In the genomic region with DNA sequence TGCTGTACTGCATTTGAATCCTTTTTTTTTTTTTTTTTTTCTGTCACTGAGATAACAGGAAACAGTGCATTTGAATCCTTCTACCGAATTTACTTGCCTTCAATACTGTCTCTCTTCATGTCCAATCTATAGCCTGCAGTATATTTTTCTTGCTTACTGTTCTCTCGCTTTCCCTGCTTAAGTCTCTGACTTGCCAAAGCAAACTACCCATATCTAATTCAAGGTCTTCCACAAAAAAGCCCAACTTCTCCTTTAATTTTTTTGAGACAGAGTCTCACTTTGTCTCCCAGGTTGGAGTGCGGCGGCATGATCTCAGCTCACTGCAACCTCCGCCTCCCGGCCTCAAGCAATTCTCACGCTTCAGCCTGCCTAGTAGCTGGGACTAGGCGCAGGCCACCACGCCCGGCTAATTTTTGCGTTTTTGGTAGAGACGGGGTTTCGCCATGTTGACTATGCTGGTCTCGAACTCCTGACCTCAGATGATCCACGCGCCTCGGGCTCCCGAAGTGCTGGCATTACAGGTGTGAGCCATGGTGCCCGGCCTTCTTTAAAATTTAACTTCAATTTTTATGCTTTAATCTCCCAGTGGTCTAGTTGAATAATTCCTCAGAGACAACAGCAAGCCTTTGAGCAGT, we compare ENCODE assay signal across 8 cellular contexts. TPM values are rescaled to one million over a fixed set of nuclear protein-coding genes. Genes with fewer than 3 reads are reported as not detected.
DNase-seq lines count a peak whose midpoint lies in the region; ATAC-seq, FAIRE-seq and TF ChIP-seq lines count a peak whose summit lies in the region.

No MANE protein-coding gene starts in this region.

- no peak for FAIRE-seq in kidney (lab: Jason Lieb, UNC)

- H3K4me1 ChIP-seq in kidney (ENCODE audit: control insufficient read depth in 1 of 2, insufficient read depth in 1 of 2, low read depth in 1 of 2, low read length in 2 of 2) (peaks cover 0 to 7% of the 10 kb centered on the region in 2 donors), tibial artery (peaks cover 0 to 37% (median 28%) of the 10 kb centered on the region in 4 donors)

- CTCF ChIA-PET in activated naive CD4-positive, alpha-beta T cell treated with anti-CD3 and anti-CD28 coated beads for 36 hours (lab: Charles Lee): interaction anchor here (1.0 to 1.3 kb wide), 2 partner anchors 8 to 480 kb away, joined by 3 read pairs; partner anchors contain the start of gene CNNM2

- intact Hi-C loops in activated naive CD4-positive, alpha-beta T cell treated with anti-CD3 and anti-CD28 coated beads for 36 hours (cut with micrococcal nuclease): loop anchor here (2.0 kb wide), 2 partner anchors 47 to 53 kb away; partner anchors contain the start of gene PCGF6
- intact Hi-C loops in kidney (cut with DNase I): no loop called here
- intact Hi-C loops in tibial artery (cut with DNase I; ENCODE audit: low total_unique reads): no loop called here

- ATAC-seq in activated T-helper 17 cell treated with anti-CD3 and anti-CD28 coated beads, Interleukin-2, amount 50 U/mL, for 72 hours (replicated peaks): no peak

- H3K27ac ChIP-seq in kidney (ENCODE audit: low read depth in 2 of 2, low read length in 2 of 2): no peak overlapping the region
- H3K27ac ChIP-seq in tibial artery: no peak overlapping the region

- peak overlapping the region in 1 of 2 donors; percentile 71 for H3K9ac ChIP-seq in kidney (ENCODE audit: low read length in 2 of 2)

- H3K27me3 ChIP-seq in tibial artery: no peaks in the 10 kb centered on the region

- no peaks in the 10 kb centered on the region for H3K9me3 ChIP-seq in kidney (ENCODE audit: control insufficient read depth in 1 of 2, low read length in 2 of 2)
- H3K9me3 ChIP-seq in tibial artery: no peaks in the 10 kb centered on the region

- H3K4me1 Mint-ChIP-seq in activated naive CD4-positive, alpha-beta T cell treated with anti-CD3 and anti-CD28 coated beads for 36 hours (ENCODE audit: low read depth): peaks cover 69% of the 10 kb centered on the region
- H3K4me1 Mint-ChIP-seq in activated T-helper 17 cell treated with anti-CD3 and anti-CD28 coated beads, Interleukin-2, amount 50 U/mL, for 72 hours: peaks cover 31% of the 10 kb centered on the region

- H3K36me3 ChIP-seq in kidney (ENCODE audit: control insufficient read depth in 1 of 2, insufficient read depth in 2 of 2, low read length in 2 of 2) (peaks cover 7 to 21% of the 10 kb centered on the region in 2 donors), tibial artery (peaks cover 29 to 40% (median 31%) of the 10 kb centered on the region in 3 donors)

- H3K27ac Mint-ChIP-seq in activated naive CD4-positive, alpha-beta T cell treated with anti-CD3 and anti-CD28 coated beads for 36 hours: peak overlapping the region; percentile 85
- H3K27ac Mint-ChIP-seq in activated T-helper 17 cell treated with anti-CD3 and anti-CD28 coated beads, Interleukin-2, amount 50 U/mL, for 72 hours: peak overlapping the region; percentile 99

- H3K27me3 Mint-ChIP-seq in activated naive CD4-positive, alpha-beta T cell treated with anti-CD3 and anti-CD28 coated beads for 36 hours (ENCODE audit: low read depth): no peaks in the 10 kb centered on the region
- no peaks in the 10 kb centered on the region for H3K27me3 Mint-ChIP-seq in activated T-helper 17 cell treated with anti-CD3 and anti-CD28 coated beads, Interleukin-2, amount 50 U/mL, for 72 hours

- DNase-seq in activated naive CD4-positive, alpha-beta T cell treated with anti-CD3 and anti-CD28 coated beads for 36 hours: no peak
- DNase-seq in activated naive CD4-positive, alpha-beta T cell (lab: John Stamatoyannopoulos, UW): no peak
- DNase-seq in kidney (no peak), tibial artery (no peak), NCI-H82 (lab: John Stamatoyannopoulos, UW) (no peak), GM20000 (ENCODE audit: low spot score) (no peak), HT-29 (ENCODE audit: low spot score) (no peak)

- H3K9me3 Mint-ChIP-seq in activated naive CD4-positive, alpha-beta T cell treated with anti-CD3 and anti-CD28 coated beads for 36 hours: no peaks in the 10 kb centered on the region
- H3K9me3 Mint-ChIP-seq in activated T-helper 17 cell treated with anti-CD3 and anti-CD28 coated beads, Interleukin-2, amount 50 U/mL, for 72 hours: no peaks in the 10 kb centered on the region

- H3K4me3 ChIP-seq in kidney (ENCODE audit: low read length in 2 of 2) (peak overlapping the region; percentile 99), tibial artery (peak overlapping the region; percentile 87 to 90)

- peak overlapping the region; percentile 97 for H3K4me3 Mint-ChIP-seq in activated naive CD4-positive, alpha-beta T cell treated with anti-CD3 and anti-CD28 coated beads for 36 hours
- peak overlapping the region; percentile 100 for H3K4me3 Mint-ChIP-seq in activated T-helper 17 cell treated with anti-CD3 and anti-CD28 coated beads, Interleukin-2, amount 50 U/mL, for 72 hours

- no peak for TF ChIP-seq CTCF in kidney (IDR thresholded peaks at IDR 0.05; ENCODE audit: borderline replicate concordance, extremely low read depth, insufficient read depth)
- no peak for TF ChIP-seq CTCF in tibial artery (IDR thresholded peaks at IDR 0.05)
- no peak for TF ChIP-seq CTCF in GM20000 (IDR thresholded peaks at IDR 0.05; ENCODE audit: extremely low read depth, missing control alignments)

- H3K36me3 Mint-ChIP-seq in activated naive CD4-positive, alpha-beta T cell treated with anti-CD3 and anti-CD28 coated beads for 36 hours (ENCODE audit: low read depth): peaks cover 29% of the 10 kb centered on the region
- peaks cover 100% of the 10 kb centered on the region for H3K36me3 Mint-ChIP-seq in activated T-helper 17 cell treated with anti-CD3 and anti-CD28 coated beads, Interleukin-2, amount 50 U/mL, for 72 hours (ENCODE audit: low read depth)

RNA-seq across cellular contexts. Expression of gene PDCD11, which starts 0.9 kb away (rescaled TPM):
- 10 to 100 TPM; 50.1 TPM for total RNA-seq in activated naive CD4-positive, alpha-beta T cell treated with anti-CD3 and anti-CD28 coated beads for 36 hours
- total RNA-seq in activated T-helper 17 cell treated with anti-CD3 and anti-CD28 coated beads, Interleukin-2, amount 50 U/mL, for 72 hours: 10 to 100 TPM; 50.1 to 79.5 TPM
- total RNA-seq in kidney: 24.9 TPM
- polyA plus RNA-seq in kidney (ENCODE audit: insufficient read depth, low read depth, low replicate concordance): 8.7 TPM
- 34.0 and 40.6 TPM in 2 replicates for total RNA-seq in HT-29 (2014; rRNA removed; shearing (Covaris generic))

RNA-seq across cellular contexts. Expression of gene ATP5MK, which starts 1.0 kb away (rescaled TPM):
- total RNA-seq in activated naive CD4-positive, alpha-beta T cell treated with anti-CD3 and anti-CD28 coated beads for 36 hours: 100 to 1,000 TPM; 422 to 423 TPM
- total RNA-seq in activated T-helper 17 cell treated with anti-CD3 and anti-CD28 coated beads, Interleukin-2, amount 50 U/mL, for 72 hours: 100 to 1,000 TPM; 290 to 425 TPM
- 265 TPM for total RNA-seq in kidney
- polyA plus RNA-seq in kidney (ENCODE audit: insufficient read depth, low read depth, low replicate concordance): 1,143 TPM
- total RNA-seq in HT-29 (2014; rRNA removed; shearing (Covaris generic)): 71.5 and 82.4 TPM in 2 replicates

RNA-seq across cellular contexts. Expression of gene TAF5, which starts 29.5 kb away (rescaled TPM):
- 10 to 100 TPM; 16.3 TPM for total RNA-seq in activated naive CD4-positive, alpha-beta T cell treated with anti-CD3 and anti-CD28 coated beads for 36 hours
- 10 to 100 TPM in 1 of 2 donors, 1 to 10 TPM in 1; 8.7 to 13.4 TPM for total RNA-seq in activated T-helper 17 cell treated with anti-CD3 and anti-CD28 coated beads, Interleukin-2, amount 50 U/mL, for 72 hours
- total RNA-seq in kidney: 2.5 TPM
- polyA plus RNA-seq in kidney (ENCODE audit: insufficient read depth, low read depth, low replicate concordance): 1.5 TPM
- total RNA-seq in HT-29 (2014; rRNA removed; shearing (Covaris generic)): 5.5 and 7.7 TPM in 2 replicates

RNA-seq across cellular contexts. Expression of gene PCGF6, which starts 46.4 kb away (rescaled TPM):
- total RNA-seq in activated naive CD4-positive, alpha-beta T cell treated with anti-CD3 and anti-CD28 coated beads for 36 hours: 10 to 100 TPM; 10.6 to 10.7 TPM
- 10 to 100 TPM; 11.3 to 14.2 TPM for total RNA-seq in activated T-helper 17 cell treated with anti-CD3 and anti-CD28 coated beads, Interleukin-2, amount 50 U/mL, for 72 hours
- 6.3 TPM for total RNA-seq in kidney
- polyA plus RNA-seq in kidney (ENCODE audit: insufficient read depth, low read depth, low replicate concordance): 3.0 TPM
- 3.2 and 4.9 TPM in 2 replicates for total RNA-seq in HT-29 (2014; rRNA removed; shearing (Covaris generic))

RNA-seq across cellular contexts. Expression of gene CALHM2, which starts 54.9 kb away (rescaled TPM):
- 1 to 10 TPM; 8.3 to 9.5 TPM for total RNA-seq in activated naive CD4-positive, alpha-beta T cell treated with anti-CD3 and anti-CD28 coated beads for 36 hours
- 10 to 100 TPM; 18.2 to 26.0 TPM for total RNA-seq in activated T-helper 17 cell treated with anti-CD3 and anti-CD28 coated beads, Interleukin-2, amount 50 U/mL, for 72 hours
- total RNA-seq in kidney: 26.0 TPM
- polyA plus RNA-seq in kidney (ENCODE audit: insufficient read depth, low read depth, low replicate concordance): 8.0 TPM
- total RNA-seq in HT-29 (2014; rRNA removed; shearing (Covaris generic)): 3.0 and 3.3 TPM in 2 replicates
